11 cellular contexts compared by ENCODE assay signal in the genomic region with DNA sequence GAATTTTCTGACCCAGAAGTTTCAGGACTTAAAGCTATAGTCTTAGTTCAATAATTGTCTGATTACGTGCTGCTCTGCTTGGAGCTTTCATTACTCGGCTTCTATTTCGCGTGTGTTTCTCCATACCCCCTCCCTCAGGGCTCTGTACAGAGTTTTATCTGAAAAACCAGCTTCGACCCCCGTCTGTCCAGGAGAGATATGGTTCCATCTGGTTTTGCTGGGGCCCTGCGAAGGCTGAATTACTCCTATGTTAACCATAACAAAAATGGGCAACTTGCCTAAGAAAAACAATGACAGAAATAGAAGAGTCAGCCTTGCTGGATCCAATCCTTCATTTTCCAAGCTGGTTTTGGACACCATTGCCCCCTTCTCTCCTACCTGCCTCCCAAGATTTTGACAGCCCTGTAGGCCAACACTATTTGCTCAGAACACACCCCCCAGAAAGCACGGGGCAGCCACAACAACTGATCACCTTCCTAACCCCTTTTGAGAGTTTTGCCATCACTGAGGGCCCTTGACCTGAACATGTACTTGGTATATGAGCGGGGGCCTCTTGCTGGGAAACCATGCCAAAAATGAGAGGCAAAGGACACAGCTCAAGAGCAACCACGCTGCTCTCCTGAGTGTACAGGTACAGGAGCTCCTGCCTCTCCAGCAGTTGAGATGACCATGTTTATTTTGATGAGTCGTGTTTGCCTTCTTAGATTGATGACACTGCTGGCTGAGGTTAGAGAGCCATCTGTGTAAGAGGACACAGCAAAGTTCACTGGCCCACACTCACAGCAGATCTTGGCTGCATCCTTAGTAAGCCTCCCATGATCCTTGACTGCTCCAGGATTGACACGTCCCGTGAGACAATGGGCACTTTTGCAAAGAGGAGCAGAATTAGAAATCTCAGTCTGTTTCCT. TPM values are rescaled to one million over a fixed set of nuclear protein-coding genes. Genes with fewer than 3 reads are reported as not detected.
DNase-seq lines count a peak whose midpoint lies in the region; ATAC-seq and TF ChIP-seq lines count a peak whose summit lies in the region.
"Had no signal": no experiment of that assay in that cellular context is flagged by ENCODE, and none has a peak within 500 bp of the region (broad histone marks: within the 10 kb centered on the region; RNA-seq: fewer than 3 reads in every experiment).

No MANE protein-coding gene starts in this region.

- no peaks in the 10 kb centered on the region for H4K20me1 ChIP-seq in SK-N-SH (ENCODE audit: insufficient read depth)

- TF ChIP-seq CTCF in SK-N-SH (IDR thresholded peaks at IDR 0.05) = no peak
- TF ChIP-seq CTCF in thoracic aorta (IDR thresholded peaks at IDR 0.05) = no peak

- H3K36me3 ChIP-seq in SK-N-SH (replicated peaks in 1 of 2; ENCODE audit: control insufficient read depth in 1 of 2, insufficient read depth in 2 of 2, low read length in 1 of 2) = no peaks in the 10 kb centered on the region
- no peaks in the 10 kb centered on the region for H3K36me3 ChIP-seq in thoracic aorta
- H3K36me3 ChIP-seq: adrenal gland, tibial nerve had no signal

- peak; percentile 25 for DNase-seq in NCI-H82 (lab: John Stamatoyannopoulos, UW)
- DNase-seq in NCI-H82 treated with DMSO at 0.1 percent for 48 hours (lab: John Stamatoyannopoulos, UW; ENCODE audit: unreplicated experiment) = no peak
- DNase-seq in SK-N-SH = peak; percentile 50
- DNase-seq in kidney tubule cell (ENCODE audit: low spot score) = peak; percentile 63
- DNase-seq in thoracic aorta (ENCODE audit: low spot score) = no peak
- no peak for DNase-seq in HuH-7.5 (ENCODE audit: low spot score)
- DNase-seq in posterior vena cava (ENCODE audit: low spot score) = no peak

- no peak for TF ChIP-seq RAD21 in SK-N-SH (IDR thresholded peaks at IDR 0.05; ENCODE audit: low read length)

- peak overlapping the region; percentile 59; the same call in 1 of the 2 replicates for H3K4me2 ChIP-seq in SK-N-SH
- H3K4me2 ChIP-seq: KMS-11 had no signal

- TF ChIP-seq EP300 in SK-N-SH (IDR thresholded peaks at IDR 0.05; ENCODE audit: borderline replicate concordance in 1 of 2, low read depth in 1 of 2, low read length in 1 of 2) = peak in 1 of 2 experiments; percentile 81; a peak in 2 of 4 replicates

- no peaks in the 10 kb centered on the region for H3F3A ChIP-seq in SK-N-SH (replicated peaks; ENCODE audit: insufficient read depth)

- POLR2A ChIA-PET in SK-N-SH (lab: Yijun Ruan, JAX) = interaction anchor here (0.6 to 1.3 kb wide), 6 partner anchors 36 to 447 kb away, joined by 3 to 5 read pairs (median 4); a partner anchor contains a TSS

- peaks cover 4 to 27% of the 10 kb centered on the region in 2 experiments; a peak in 3 of 4 replicates for H3K4me1 ChIP-seq in SK-N-SH (ENCODE audit: control insufficient read depth in 1 of 2, insufficient read depth in 2 of 2, low read depth in 1 of 2, low read length in 1 of 2)
- H3K4me1 ChIP-seq in thoracic aorta (ENCODE audit: control insufficient read depth in 1 of 2, low read depth in 2 of 2) = no peaks in the 10 kb centered on the region

- H3K27ac ChIP-seq in SK-N-SH (ENCODE audit: low read depth in 2 of 2, low read length in 1 of 2) (peak overlapping the region in 1 of 2 experiments; percentile 91; a peak in 2 of 4 replicates), thoracic aorta (no peak overlapping the region)
- H3K27ac ChIP-seq: adrenal gland, KMS-11 had no signal

- no peaks in the 10 kb centered on the region for H3K9me2 ChIP-seq in SK-N-SH

- no peak for ATAC-seq in thoracic aorta (ENCODE audit: insufficient number of reproducible peaks, low FRiP score, low read depth)
- no peak for ATAC-seq in GM18870 (IDR thresholded peaks at IDR 0.05; ENCODE audit: unreplicated experiment)

- H3K79me2 ChIP-seq in SK-N-SH (ENCODE audit: insufficient read depth) = no peaks in the 10 kb centered on the region

- no peak overlapping the region for H3K9ac ChIP-seq in SK-N-SH
- H3K9ac ChIP-seq: KMS-11 had no signal

- H3K27me3 ChIP-seq in SK-N-SH (ENCODE audit: insufficient read depth) (peaks cover 27% of the 10 kb centered on the region), thoracic aorta (replicated peaks; ENCODE audit: insufficient read depth) (no peaks in the 10 kb centered on the region)

- H3K9me3 ChIP-seq in SK-N-SH = no peaks in the 10 kb centered on the region
- no peaks in the 10 kb centered on the region for H3K9me3 ChIP-seq in thoracic aorta
- H3K9me3 ChIP-seq: adrenal gland, tibial nerve had no signal

- 0 out of 2 replicates have a peak overlapping the region, but pooled peaks have one; percentile 21 for H2AFZ ChIP-seq in SK-N-SH (ENCODE audit: low read depth)

- H3K4me3 ChIP-seq in SK-N-SH (ENCODE audit: low read depth in 2 of 2, low read length in 1 of 2) (no peak overlapping the region), thoracic aorta (peak overlapping the region; percentile 39)
- H3K4me3 ChIP-seq: adrenal gland, tibial nerve had no signal

- CTCF ChIA-PET in SK-N-SH (lab: Yijun Ruan, JAX) = interaction anchor here (0.6 to 2.5 kb wide), 56 partner anchors 10 to 1791 kb away, joined by 3 to 21 read pairs (median 3); a partner anchor contains a TSS

- 40% methylated on average over 13 of the region's 13 CpGs for WGBS in SK-N-SH (ENCODE audit: low lambda C conversion rate)

- intact Hi-C loops in posterior vena cava (cut with DNase I) = no loop called here

TF ChIP-seq in SK-N-SH, 30 proteins besides CTCF, POLR2A, EP300 and RAD21 (continues in another document):
- TF ChIP-seq FOXM1 (IDR thresholded peaks at IDR 0.05; ENCODE audit: low read depth) (no peak), ELF1 (IDR thresholded peaks at IDR 0.05) (no peak), FOSL2 (IDR thresholded peaks at IDR 0.05; ENCODE audit: borderline replicate concordance, low read depth) (no peak), MXI1 (IDR thresholded peaks at IDR 0.05; ENCODE audit: low read depth, low read length) (no peak), GABPA (IDR thresholded peaks at IDR 0.05; ENCODE audit: low read depth) (no peak), POLR2AphosphoS5 (IDR thresholded peaks at IDR 0.05; ENCODE audit: low read depth, low read length) (no peak), YY1 (IDR thresholded peaks at IDR 0.05; ENCODE audit: low read depth) (no peak), SMC3 (IDR thresholded peaks at IDR 0.05; ENCODE audit: low read depth, low read length) (no peak), EZH2phosphoT487 (IDR thresholded peaks at IDR 0.05; ENCODE audit: borderline replicate concordance, low read depth) (no peak)
- TF ChIP-seq, protein P1, sequence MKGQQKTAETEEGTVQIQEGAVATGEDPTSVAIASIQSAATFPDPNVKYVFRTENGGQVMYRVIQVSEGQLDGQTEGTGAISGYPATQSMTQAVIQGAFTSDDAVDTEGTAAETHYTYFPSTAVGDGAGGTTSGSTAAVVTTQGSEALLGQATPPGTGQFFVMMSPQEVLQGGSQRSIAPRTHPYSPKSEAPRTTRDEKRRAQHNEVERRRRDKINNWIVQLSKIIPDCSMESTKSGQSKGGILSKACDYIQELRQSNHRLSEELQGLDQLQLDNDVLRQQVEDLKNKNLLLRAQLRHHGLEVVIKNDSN (IDR thresholded peaks at IDR 0.05; ENCODE audit: borderline replicate concordance, low read depth) = no peak
- TF ChIP-seq, protein P2, sequence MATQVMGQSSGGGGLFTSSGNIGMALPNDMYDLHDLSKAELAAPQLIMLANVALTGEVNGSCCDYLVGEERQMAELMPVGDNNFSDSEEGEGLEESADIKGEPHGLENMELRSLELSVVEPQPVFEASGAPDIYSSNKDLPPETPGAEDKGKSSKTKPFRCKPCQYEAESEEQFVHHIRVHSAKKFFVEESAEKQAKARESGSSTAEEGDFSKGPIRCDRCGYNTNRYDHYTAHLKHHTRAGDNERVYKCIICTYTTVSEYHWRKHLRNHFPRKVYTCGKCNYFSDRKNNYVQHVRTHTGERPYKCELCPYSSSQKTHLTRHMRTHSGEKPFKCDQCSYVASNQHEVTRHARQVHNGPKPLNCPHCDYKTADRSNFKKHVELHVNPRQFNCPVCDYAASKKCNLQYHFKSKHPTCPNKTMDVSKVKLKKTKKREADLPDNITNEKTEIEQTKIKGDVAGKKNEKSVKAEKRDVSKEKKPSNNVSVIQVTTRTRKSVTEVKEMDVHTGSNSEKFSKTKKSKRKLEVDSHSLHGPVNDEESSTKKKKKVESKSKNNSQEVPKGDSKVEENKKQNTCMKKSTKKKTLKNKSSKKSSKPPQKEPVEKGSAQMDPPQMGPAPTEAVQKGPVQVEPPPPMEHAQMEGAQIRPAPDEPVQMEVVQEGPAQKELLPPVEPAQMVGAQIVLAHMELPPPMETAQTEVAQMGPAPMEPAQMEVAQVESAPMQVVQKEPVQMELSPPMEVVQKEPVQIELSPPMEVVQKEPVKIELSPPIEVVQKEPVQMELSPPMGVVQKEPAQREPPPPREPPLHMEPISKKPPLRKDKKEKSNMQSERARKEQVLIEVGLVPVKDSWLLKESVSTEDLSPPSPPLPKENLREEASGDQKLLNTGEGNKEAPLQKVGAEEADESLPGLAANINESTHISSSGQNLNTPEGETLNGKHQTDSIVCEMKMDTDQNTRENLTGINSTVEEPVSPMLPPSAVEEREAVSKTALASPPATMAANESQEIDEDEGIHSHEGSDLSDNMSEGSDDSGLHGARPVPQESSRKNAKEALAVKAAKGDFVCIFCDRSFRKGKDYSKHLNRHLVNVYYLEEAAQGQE (IDR thresholded peaks at IDR 0.05; ENCODE audit: low read depth, low read length) = no peak
- TF ChIP-seq, protein P3, sequence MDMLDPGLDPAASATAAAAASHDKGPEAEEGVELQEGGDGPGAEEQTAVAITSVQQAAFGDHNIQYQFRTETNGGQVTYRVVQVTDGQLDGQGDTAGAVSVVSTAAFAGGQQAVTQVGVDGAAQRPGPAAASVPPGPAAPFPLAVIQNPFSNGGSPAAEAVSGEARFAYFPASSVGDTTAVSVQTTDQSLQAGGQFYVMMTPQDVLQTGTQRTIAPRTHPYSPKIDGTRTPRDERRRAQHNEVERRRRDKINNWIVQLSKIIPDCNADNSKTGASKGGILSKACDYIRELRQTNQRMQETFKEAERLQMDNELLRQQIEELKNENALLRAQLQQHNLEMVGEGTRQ (IDR thresholded peaks at IDR 0.05; ENCODE audit: borderline replicate concordance, low read depth, low read length) = no peak
- TF ChIP-seq, protein P4, sequence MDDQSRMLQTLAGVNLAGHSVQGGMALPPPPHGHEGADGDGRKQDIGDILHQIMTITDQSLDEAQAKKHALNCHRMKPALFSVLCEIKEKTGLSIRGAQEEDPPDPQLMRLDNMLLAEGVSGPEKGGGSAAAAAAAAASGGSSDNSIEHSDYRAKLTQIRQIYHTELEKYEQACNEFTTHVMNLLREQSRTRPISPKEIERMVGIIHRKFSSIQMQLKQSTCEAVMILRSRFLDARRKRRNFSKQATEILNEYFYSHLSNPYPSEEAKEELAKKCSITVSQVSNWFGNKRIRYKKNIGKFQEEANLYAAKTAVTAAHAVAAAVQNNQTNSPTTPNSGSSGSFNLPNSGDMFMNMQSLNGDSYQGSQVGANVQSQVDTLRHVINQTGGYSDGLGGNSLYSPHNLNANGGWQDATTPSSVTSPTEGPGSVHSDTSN (IDR thresholded peaks at IDR 0.05) = no peak

RNA-seq across cellular contexts. Expression of a gene that starts 36.2 kb away (rescaled TPM):
- polyA plus RNA-seq in SK-N-SH (2012; rRNA removed) = 160 and 251 TPM in 2 replicates
- polyA plus RNA-seq in SK-N-SH (2012; cell fraction: cytosol; rRNA removed) = 240 and 274 TPM in 2 replicates
- 71.3 and 182 TPM in 2 replicates for polyA plus RNA-seq in SK-N-SH (2012; cell fraction: nucleus; rRNA removed)
- 100 to 1,000 TPM; 126 to 176 TPM for total RNA-seq in thoracic aorta
- total RNA-seq in posterior vena cava = 100 to 1,000 TPM; 107 to 127 TPM

Comparison
In these comparisons a context has a peak if more than half of its experiments do, and no peak if none do; other contexts are left out.
1. DNase-seq: peak in NCI-H82 (single experiment), SK-N-SH (single experiment) and kidney tubule cell (single experiment); none in NCI-H82 treated with DMSO at 0.1 percent for 48 hours (single experiment), thoracic aorta (single experiment), HuH-7.5 (single experiment) and posterior vena cava (single experiment).